Comparison of ENCODE assay signal across 14 cellular contexts in the genomic region with DNA sequence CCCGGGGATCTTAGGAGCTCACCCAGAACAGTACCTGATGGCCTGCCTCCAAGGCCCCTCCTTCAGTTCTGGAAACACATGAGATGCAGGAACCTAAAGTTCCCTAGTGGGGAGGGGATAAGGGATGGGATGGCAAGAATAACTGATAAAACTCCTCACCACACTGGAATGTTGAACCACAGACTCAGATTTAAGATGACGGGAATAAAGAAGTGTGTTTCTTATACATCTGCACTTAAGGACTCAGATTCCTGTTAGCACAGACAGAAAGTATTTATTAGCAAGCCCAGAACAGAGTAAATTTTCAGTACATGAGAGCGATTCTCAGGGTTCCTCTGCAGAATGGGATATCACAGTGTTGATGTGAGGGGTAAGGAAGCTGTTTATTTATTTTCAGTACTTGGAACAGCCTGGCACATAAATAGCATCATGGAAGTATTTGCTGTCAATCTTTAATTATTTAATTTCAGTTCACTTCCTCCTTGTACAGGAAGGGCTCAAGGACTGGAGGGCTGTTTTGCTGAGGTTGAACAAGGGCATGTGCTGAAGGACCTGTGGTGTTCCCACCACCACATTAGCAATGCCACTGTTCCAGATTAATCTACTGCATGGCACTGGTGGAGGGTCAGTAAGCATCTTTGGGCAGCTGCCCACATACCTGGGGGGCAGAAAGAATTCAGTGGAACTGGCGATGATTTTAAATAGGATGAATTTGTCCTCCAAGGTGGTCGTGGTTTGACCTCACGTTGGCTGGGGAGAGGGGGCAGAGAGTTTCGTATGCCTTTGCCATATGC.
A peak's percentile ranks its signal among the peaks of the same experiment; 100 is the strongest.
DNase-seq lines count a peak whose midpoint lies in the region; ATAC-seq and TF ChIP-seq lines count a peak whose summit lies in the region.
"Had no signal": no experiment of that assay in that cellular context is flagged by ENCODE, and none has a peak within 500 bp of the region (broad histone marks: within the 10 kb centered on the region; RNA-seq: fewer than 3 reads in every experiment).

No MANE protein-coding gene starts in this region.

- RAD21 ChIA-PET in HCT116 (lab: Charles Lee; ENCODE audit: low non-redundant PET in 1 of 2, low total read pairs in 2 of 2, uncharacterized antibody in 2 of 2, unreplicated experiment in 2 of 2) = no interaction called here

- H3K27ac ChIP-seq in HCT116 (ENCODE audit: low read depth, low read length) = no peak overlapping the region
- no peak overlapping the region for H3K27ac ChIP-seq in spleen
- no peak overlapping the region for H3K27ac ChIP-seq in esophagus muscularis mucosa (replicated peaks in 1 of 4)
- no peak overlapping the region for H3K27ac ChIP-seq in CD8-positive, alpha-beta memory T cell (ENCODE audit: low read depth, low read length)
- H3K27ac ChIP-seq: SJCRH30, upper lobe of right lung had no signal

- WGBS in spleen, 5 donors = 89 to 96% (median 90%) methylated on average over 7 of the region's 7 CpGs
- WGBS in esophagus muscularis mucosa = 95% methylated on average over 7 of the region's 7 CpGs

- H3K79me2 ChIP-seq in HCT116 (ENCODE audit: insufficient read depth, low read length) = no peaks in the 10 kb centered on the region

- H3K27me3 ChIP-seq in HCT116 (ENCODE audit: insufficient read depth, low read length) = no peaks in the 10 kb centered on the region
- H3K27me3 ChIP-seq in spleen (replicated peaks in 1 of 7) = peaks cover 0 to 12% (median 0%) of the 10 kb centered on the region in 7 donors
- peaks cover 0 to 15% (median 0%) of the 10 kb centered on the region in 4 donors for H3K27me3 ChIP-seq in esophagus muscularis mucosa
- H3K27me3 ChIP-seq in CD8-positive, alpha-beta memory T cell (ENCODE audit: insufficient read depth, low read length, poor library complexity, severe bottlenecking) = no peaks in the 10 kb centered on the region
- H3K27me3 ChIP-seq: SJCRH30, upper lobe of right lung had no signal

- no peak for DNase-seq in HCT116 (ENCODE audit: low read depth, low spot score)
- no peak for DNase-seq in activated T-helper 1 cell treated with anti-CD3 and anti-CD28 coated beads, Interleukin-12 subunit alpha, Interleukin-12 subunit beta, Interleukin-2, Interleukin-4 antibody, amounts not matched to agents 30 ng/mL and 10 ng/mL and 1 ng/mL, durations not matched to agents 14 hours and 24 hours and 36 hours (ENCODE audit: low spot score)
- DNase-seq in fibroblast of villous mesenchyme (ENCODE audit: low read depth) = peak; percentile 86
- DNase-seq in spleen = peak; percentile 25
- DNase-seq in germinal center (ENCODE audit: low spot score) = no peak
- DNase-seq in central memory CD4-positive, alpha-beta T cell = no peak
- DNase-seq in esophagus muscularis mucosa (ENCODE audit: extremely low spot score) = no peak
- no peak for DNase-seq in CD8-positive, alpha-beta memory T cell
- DNase-seq: NK-92 treated with Interleukin-12 subunit alpha and Interleukin-12 subunit beta, amount 100 ng/mL, for 24 hours; upper lobe of right lung had no signal

- no peak for TF ChIP-seq POLR2A in HCT116 (IDR thresholded peaks at IDR 0.05; ENCODE audit: borderline replicate concordance, extremely low read depth, insufficient read depth, insufficient read length)
- TF ChIP-seq POLR2A in spleen (IDR thresholded peaks at IDR 0.05) = no peak
- no peak for TF ChIP-seq POLR2A in esophagus muscularis mucosa (IDR thresholded peaks at IDR 0.05; ENCODE audit: low read depth)

- no peak for TF ChIP-seq EP300 in esophagus muscularis mucosa (IDR thresholded peaks at IDR 0.05)

- peaks cover 12% of the 10 kb centered on the region for H3K27me3 Mint-ChIP-seq in activated T-helper 1 cell treated with anti-CD3 and anti-CD28 coated beads, Interleukin-12 subunit alpha, Interleukin-12 subunit beta, Interleukin-2, Interleukin-4 antibody, amounts not matched to agents 30 ng/mL and 10 ng/mL and 1 ng/mL, durations not matched to agents 14 hours and 24 hours and 36 hours (ENCODE audit: insufficient read depth)
- H3K27me3 Mint-ChIP-seq in CD8-positive, alpha-beta memory T cell = peaks cover 6% of the 10 kb centered on the region in 2 donors
- H3K27me3 Mint-ChIP-seq: activated naive CD4-positive, alpha-beta T cell treated with anti-CD3 and anti-CD28 coated beads, Interleukin-2, amount 50 U/mL, for 24 hours had no signal

- CTCF ChIA-PET in HCT116 (lab: Charles Lee) = no interaction called here
- CTCF ChIA-PET in CD8-positive, alpha-beta memory T cell (lab: Charles Lee) = no interaction called here

- H3K4me3 Mint-ChIP-seq in activated T-helper 1 cell treated with anti-CD3 and anti-CD28 coated beads, Interleukin-12 subunit alpha, Interleukin-12 subunit beta, Interleukin-2, Interleukin-4 antibody, amounts not matched to agents 30 ng/mL and 10 ng/mL and 1 ng/mL, durations not matched to agents 14 hours and 24 hours and 36 hours = no peak overlapping the region
- H3K4me3 Mint-ChIP-seq in CD8-positive, alpha-beta memory T cell = no peak overlapping the region
- H3K4me3 Mint-ChIP-seq: activated naive CD4-positive, alpha-beta T cell treated with anti-CD3 and anti-CD28 coated beads, Interleukin-2, amount 50 U/mL, for 24 hours; stimulated activated memory B cell treated with anti-CD40 and anti-IgM and Interleukin-4, amounts not matched to agents 10 μg/mL and 1 μg/mL and 100 μg/mL, for 72 hours had no signal

- POLR2A ChIA-PET in HCT116 (lab: Charles Lee) = no interaction called here
- POLR2A ChIA-PET in CD8-positive, alpha-beta memory T cell (lab: Charles Lee) = interaction anchor here (0.5 kb wide), 1 partner anchor 380 kb away, joined by 3 read pairs; no protein-coding TSS in a partner anchor

- no peak overlapping the region for H2AFZ ChIP-seq in HCT116 (ENCODE audit: low read depth, low read length, poor library complexity, severe bottlenecking)

- H3K9ac ChIP-seq in HCT116 (ENCODE audit: low read length) = peak overlapping the region; percentile 42

- no peak overlapping the region for H3K4me3 ChIP-seq in HCT116 (replicated peaks in 1 of 2; ENCODE audit: low read depth in 1 of 2, low read length in 2 of 2)
- no peak overlapping the region for H3K4me3 ChIP-seq in fibroblast of villous mesenchyme (ENCODE audit: low read depth, low read length)
- H3K4me3 ChIP-seq in spleen = no peak overlapping the region
- no peak overlapping the region for H3K4me3 ChIP-seq in esophagus muscularis mucosa
- H3K4me3 ChIP-seq in CD8-positive, alpha-beta memory T cell (ENCODE audit: low read length) = no peak overlapping the region
- H3K4me3 ChIP-seq: SJCRH30, upper lobe of right lung had no signal

- H3K4me2 ChIP-seq in HCT116 (ENCODE audit: low read length) = peak overlapping the region; percentile 73

- no TSS peak for BruUV-seq in HCT116 (replicated peaks; lab: Mats Ljungman, UMichigan)

- H3K9me2 ChIP-seq in HCT116 (ENCODE audit: insufficient read depth) = no peaks in the 10 kb centered on the region

- H3K4me1 ChIP-seq in HCT116 (ENCODE audit: control insufficient read depth in 1 of 2, insufficient read depth in 2 of 2, low read length in 2 of 2) = peaks cover 10 to 42% of the 10 kb centered on the region in 2 experiments
- peaks cover 0 to 4% (median 2%) of the 10 kb centered on the region in 6 donors for H3K4me1 ChIP-seq in spleen
- no peaks in the 10 kb centered on the region for H3K4me1 ChIP-seq in esophagus muscularis mucosa
- H3K4me1 ChIP-seq in CD8-positive, alpha-beta memory T cell (ENCODE audit: insufficient read depth, low read length) = peaks cover 5% of the 10 kb centered on the region
- H3K4me1 ChIP-seq: upper lobe of right lung had no signal

- H3K9me3 ChIP-seq in HCT116 (ENCODE audit: control insufficient read depth in 1 of 2, insufficient read depth in 1 of 2, low read depth in 1 of 2, low read length in 2 of 2) (no peaks in the 10 kb centered on the region), spleen (peaks cover 0 to 8% (median 0%) of the 10 kb centered on the region in 8 donors), esophagus muscularis mucosa (no peaks in the 10 kb centered on the region)
- H3K9me3 ChIP-seq in CD8-positive, alpha-beta memory T cell (ENCODE audit: low read length) = no peaks in the 10 kb centered on the region
- H3K9me3 ChIP-seq: SJCRH30, upper lobe of right lung had no signal

- TF ChIP-seq CTCF in HCT116 (IDR thresholded peaks at IDR 0.05 in 2 of 3, conservative IDR thresholded peaks at IDR 0.05 in 1 of 3; ENCODE audit: borderline replicate concordance in 1 of 3, insufficient read depth in 1 of 3, low read depth in 2 of 3, low read length in 2 of 3) = no peak
- TF ChIP-seq CTCF in fibroblast of villous mesenchyme (IDR thresholded peaks at IDR 0.05; ENCODE audit: insufficient read depth, low read depth, low read length) = no peak
- no peak for TF ChIP-seq CTCF in spleen (IDR thresholded peaks at IDR 0.05 in 8 of 11, conservative IDR thresholded peaks at IDR 0.05 in 3 of 11)
- no peak for TF ChIP-seq CTCF in esophagus muscularis mucosa (IDR thresholded peaks at IDR 0.05)

- peaks cover 6% of the 10 kb centered on the region for H3K4me1 Mint-ChIP-seq in activated T-helper 1 cell treated with anti-CD3 and anti-CD28 coated beads, Interleukin-12 subunit alpha, Interleukin-12 subunit beta, Interleukin-2, Interleukin-4 antibody, amounts not matched to agents 30 ng/mL and 10 ng/mL and 1 ng/mL, durations not matched to agents 14 hours and 24 hours and 36 hours (ENCODE audit: low read depth)
- H3K4me1 Mint-ChIP-seq in CD8-positive, alpha-beta memory T cell = peaks cover 3 to 8% (median 5%) of the 10 kb centered on the region in 3 donors

- H3K27ac Mint-ChIP-seq in activated T-helper 1 cell treated with anti-CD3 and anti-CD28 coated beads, Interleukin-12 subunit alpha, Interleukin-12 subunit beta, Interleukin-2, Interleukin-4 antibody, amounts not matched to agents 30 ng/mL and 10 ng/mL and 1 ng/mL, durations not matched to agents 14 hours and 24 hours and 36 hours = peak overlapping the region; percentile 3
- H3K27ac Mint-ChIP-seq in CD8-positive, alpha-beta memory T cell = no peak overlapping the region
- H3K27ac Mint-ChIP-seq: activated naive CD4-positive, alpha-beta T cell treated with anti-CD3 and anti-CD28 coated beads, Interleukin-2, amount 50 U/mL, for 24 hours; stimulated activated memory B cell treated with anti-CD40 and anti-IgM and Interleukin-4, amounts not matched to agents 10 μg/mL and 1 μg/mL and 100 μg/mL, for 72 hours had no signal

- peaks cover 7% of the 10 kb centered on the region for H3K9me3 Mint-ChIP-seq in activated T-helper 1 cell treated with anti-CD3 and anti-CD28 coated beads, Interleukin-12 subunit alpha, Interleukin-12 subunit beta, Interleukin-2, Interleukin-4 antibody, amounts not matched to agents 30 ng/mL and 10 ng/mL and 1 ng/mL, durations not matched to agents 14 hours and 24 hours and 36 hours
- no peaks in the 10 kb centered on the region for H3K9me3 Mint-ChIP-seq in CD8-positive, alpha-beta memory T cell
- H3K9me3 Mint-ChIP-seq: activated naive CD4-positive, alpha-beta T cell treated with anti-CD3 and anti-CD28 coated beads, Interleukin-2, amount 50 U/mL, for 24 hours had no signal

- intact Hi-C loops in HCT116 (cut with micrococcal nuclease) = no loop called here
- intact Hi-C loops in activated T-helper 1 cell treated with anti-CD3 and anti-CD28 coated beads, Interleukin-12 subunit alpha, Interleukin-12 subunit beta, Interleukin-2, Interleukin-4 antibody, amounts not matched to agents 30 ng/mL and 10 ng/mL and 1 ng/mL, durations not matched to agents 14 hours and 24 hours and 36 hours (cut with micrococcal nuclease) = no loop called here
- intact Hi-C loops in spleen (cut with DNase I; ENCODE audit: low total_unique reads) = no loop called here
- intact Hi-C loops in esophagus muscularis mucosa (cut with DNase I) = no loop called here

- H3K36me3 ChIP-seq in HCT116 (ENCODE audit: control insufficient read depth in 1 of 2, insufficient read depth in 2 of 2, low read length in 2 of 2) = no peaks in the 10 kb centered on the region
- H3K36me3 ChIP-seq in spleen = no peaks in the 10 kb centered on the region
- no peaks in the 10 kb centered on the region for H3K36me3 ChIP-seq in esophagus muscularis mucosa
- H3K36me3 ChIP-seq in CD8-positive, alpha-beta memory T cell (ENCODE audit: insufficient read depth, low read length) = no peaks in the 10 kb centered on the region
- H3K36me3 ChIP-seq: SJCRH30, upper lobe of right lung had no signal

- no peaks in the 10 kb centered on the region for H3K36me3 Mint-ChIP-seq in activated T-helper 1 cell treated with anti-CD3 and anti-CD28 coated beads, Interleukin-12 subunit alpha, Interleukin-12 subunit beta, Interleukin-2, Interleukin-4 antibody, amounts not matched to agents 30 ng/mL and 10 ng/mL and 1 ng/mL, durations not matched to agents 14 hours and 24 hours and 36 hours (ENCODE audit: low read depth)
- no peaks in the 10 kb centered on the region for H3K36me3 Mint-ChIP-seq in CD8-positive, alpha-beta memory T cell
- H3K36me3 Mint-ChIP-seq: activated naive CD4-positive, alpha-beta T cell treated with anti-CD3 and anti-CD28 coated beads, Interleukin-2, amount 50 U/mL, for 24 hours had no signal

- no peak for ATAC-seq in HCT116
- ATAC-seq: sciatic nerve; stimulated activated memory B cell treated with anti-CD40 and anti-IgM and Interleukin-4, amounts not matched to agents 10 μg/mL and 1 μg/mL and 100 μg/mL, for 72 hours; upper lobe of right lung had no signal

- no peaks in the 10 kb centered on the region for H4K20me1 ChIP-seq in HCT116 (ENCODE audit: insufficient read depth)

- TF ChIP-seq RAD21 in HCT116 (IDR thresholded peaks at IDR 0.05; ENCODE audit: low read depth) = no peak

Comparison
In these comparisons a context has a peak if more than half of its experiments do, and no peak if none do; other contexts are left out.
1. DNase-seq: peak in fibroblast of villous mesenchyme (single experiment) and spleen (single experiment); none in HCT116 (single experiment), activated T-helper 1 cell treated with anti-CD3 and anti-CD28 coated beads, Interleukin-12 subunit alpha, Interleukin-12 subunit beta, Interleukin-2, Interleukin-4 antibody, amounts not matched to agents 30 ng/mL and 10 ng/mL and 1 ng/mL, durations not matched to agents 14 hours and 24 hours and 36 hours (single experiment), germinal center (single experiment), central memory CD4-positive, alpha-beta T cell (single experiment), esophagus muscularis mucosa (single experiment) and CD8-positive, alpha-beta memory T cell (0 of 5).